ENCODE assay signal across 18 cellular contexts in the genomic region with DNA sequence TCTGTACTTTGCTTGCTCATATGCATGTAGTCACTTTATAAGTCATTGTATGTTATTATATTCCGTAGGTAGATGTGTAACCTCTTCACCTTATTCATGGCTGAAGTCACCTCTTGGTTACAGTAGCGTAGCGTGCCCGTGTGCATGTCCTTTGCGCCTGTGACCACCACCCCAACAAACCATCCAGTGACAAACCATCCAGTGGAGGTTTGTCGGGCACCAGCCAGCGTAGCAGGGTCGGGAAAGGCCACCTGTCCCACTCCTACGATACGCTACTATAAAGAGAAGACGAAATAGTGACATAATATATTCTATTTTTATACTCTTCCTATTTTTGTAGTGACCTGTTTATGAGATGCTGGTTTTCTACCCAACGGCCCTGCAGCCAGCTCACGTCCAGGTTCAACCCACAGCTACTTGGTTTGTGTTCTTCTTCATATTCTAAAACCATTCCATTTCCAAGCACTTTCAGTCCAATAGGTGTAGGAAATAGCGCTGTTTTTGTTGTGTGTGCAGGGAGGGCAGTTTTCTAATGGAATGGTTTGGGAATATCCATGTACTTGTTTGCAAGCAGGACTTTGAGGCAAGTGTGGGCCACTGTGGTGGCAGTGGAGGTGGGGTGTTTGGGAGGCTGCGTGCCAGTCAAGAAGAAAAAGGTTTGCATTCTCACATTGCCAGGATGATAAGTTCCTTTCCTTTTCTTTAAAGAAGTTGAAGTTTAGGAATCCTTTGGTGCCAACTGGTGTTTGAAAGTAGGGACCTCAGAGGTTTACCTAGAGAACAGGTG. TPM values are rescaled to one million over a fixed set of nuclear protein-coding genes. Genes with fewer than 3 reads are reported as not detected.
DNase-seq lines count a peak whose midpoint lies in the region; ATAC-seq, FAIRE-seq and TF ChIP-seq lines count a peak whose summit lies in the region.
"Had no signal": no experiment of that assay in that cellular context is flagged by ENCODE, and none has a peak within 500 bp of the region (broad histone marks: within the 10 kb centered on the region; RNA-seq: fewer than 3 reads in every experiment).

No MANE protein-coding gene starts in this region.

- CTCF ChIA-PET in A549 (lab: Yijun Ruan, JAX), result interaction anchor here (0.5 to 1.8 kb wide), 3 partner anchors 9 to 551 kb away, joined by 3 to 7 read pairs (median 7); no protein-coding TSS in a partner anchor

- TF ChIP-seq RAD21 in A549 (conservative IDR thresholded peaks at IDR 0.05 in 1 of 2, IDR thresholded peaks at IDR 0.05 in 1 of 2), result no peak

- WGBS in A549 (ENCODE audit: missing lambda C conversion rate), result 83% methylated on average over 15 of the region's 15 CpGs

- H3K4me2 ChIP-seq in A549 (peak overlapping the region; percentile 84), osteoblast (ENCODE audit: insufficient read depth, low read length) (no peak overlapping the region)

- peak overlapping the region; percentile 31 to 87; a peak in 2 of 6 replicates for H3K27ac ChIP-seq in A549
- no peak overlapping the region for H3K27ac ChIP-seq in osteoblast (ENCODE audit: low read depth, low read length)

- peak; percentile 7 for FAIRE-seq in A549 (lab: Jason Lieb, UNC)
- FAIRE-seq: HTR-8/SVneo had no signal

- ATAC-seq in A549 (no peak), GM19395 (IDR thresholded peaks at IDR 0.05; ENCODE audit: unreplicated experiment) (no peak), HG02938 (IDR thresholded peaks at IDR 0.05; ENCODE audit: unreplicated experiment) (no peak), omental fat pad (ENCODE audit: low FRiP score) (no peak)

- H3K27me3 Mint-ChIP-seq in HFFc6 (ENCODE audit: insufficient read depth) (peaks cover 86% of the 10 kb centered on the region), chondrocyte (ENCODE audit: low read depth) (no peaks in the 10 kb centered on the region)
- H3K27me3 Mint-ChIP-seq: CD8-positive, alpha-beta memory T cell had no signal

- DNase-seq in A549 (ENCODE audit: low read depth in 1 of 2, low spot score in 1 of 2) (no peak), HFFc6 (no peak), chondrocyte (ENCODE audit: low spot score) (peak; percentile 41), osteoblast (ENCODE audit: insufficient read length, low spot score, missing footprints) (peak; percentile 59), omental fat pad (ENCODE audit: low spot score) (no peak)
- no peak for DNase-seq in activated CD4-positive, alpha-beta T cell treated with anti-CD3 and anti-CD28 coated beads for 1 hour
- DNase-seq: CD8-positive, alpha-beta memory T cell; GF-D8; NCI-H1436 treated with DMSO at 0.1 percent for 48 hours; NCI-H2081 treated with DMSO at 0.1 percent for 48 hours; NCI-H226; NCI-H526 treated with DMSO at 0.1 percent for 48 hours had no signal

- peaks cover 64% of the 10 kb centered on the region for H4K20me1 ChIP-seq in osteoblast (ENCODE audit: insufficient read depth, low read length)

- TF ChIP-seq POLR2A in A549 (IDR thresholded peaks at IDR 0.05; ENCODE audit: low read length), result no peak

- peak overlapping the region; percentile 33 for H3K4me3 Mint-ChIP-seq in HFFc6
- no peak overlapping the region for H3K4me3 Mint-ChIP-seq in chondrocyte (ENCODE audit: unreplicated experiment)
- H3K4me3 Mint-ChIP-seq: CD8-positive, alpha-beta memory T cell had no signal

- H3K27ac Mint-ChIP-seq in HFFc6, result peak overlapping the region; percentile 69
- H3K27ac Mint-ChIP-seq in chondrocyte (ENCODE audit: unreplicated experiment), result no peak overlapping the region

- TF ChIP-seq CTCF in A549 (IDR thresholded peaks at IDR 0.05) (no peak), HFFc6 (IDR thresholded peaks at IDR 0.05) (no peak), chondrocyte (IDR thresholded peaks at IDR 0.05) (no peak), osteoblast (IDR thresholded peaks at IDR 0.05; ENCODE audit: extremely low read depth, low read depth, low read length) (no peak), omental fat pad (IDR thresholded peaks at IDR 0.05) (no peak)

- H3K9me3 Mint-ChIP-seq in HFFc6 (peaks cover 29% of the 10 kb centered on the region), chondrocyte (ENCODE audit: low read depth) (no peaks in the 10 kb centered on the region)
- H3K9me3 Mint-ChIP-seq: CD8-positive, alpha-beta memory T cell had no signal

- peaks cover 40% of the 10 kb centered on the region for H3K36me3 Mint-ChIP-seq in HFFc6 (ENCODE audit: low read depth)
- peaks cover 14% of the 10 kb centered on the region for H3K36me3 Mint-ChIP-seq in chondrocyte (ENCODE audit: low read depth)

- H2AFZ ChIP-seq in osteoblast (ENCODE audit: low read length), result no peak overlapping the region

- peaks cover 76% of the 10 kb centered on the region for H3K36me3 ChIP-seq in osteoblast (ENCODE audit: insufficient read depth, low read length)

- no peak overlapping the region for H3K4me3 ChIP-seq in A549
- H3K4me3 ChIP-seq in osteoblast (ENCODE audit: insufficient read depth, low read length), result no peak overlapping the region

- H3K4me1 ChIP-seq in A549 (peaks cover 84% of the 10 kb centered on the region), osteoblast (ENCODE audit: insufficient read depth, low read length) (no peaks in the 10 kb centered on the region)

- peaks cover 53% of the 10 kb centered on the region for H3K4me1 Mint-ChIP-seq in HFFc6 (ENCODE audit: low read depth)
- H3K4me1 Mint-ChIP-seq in chondrocyte (ENCODE audit: low read depth), result peaks cover 2% of the 10 kb centered on the region
- H3K4me1 Mint-ChIP-seq: CD8-positive, alpha-beta memory T cell had no signal

- no peaks in the 10 kb centered on the region for H3K27me3 ChIP-seq in osteoblast (ENCODE audit: insufficient read depth, low read length)

- POLR2A ChIA-PET in A549 (lab: Yijun Ruan, JAX), result no interaction called here

- H3K9me3 ChIP-seq in A549 (no peaks in the 10 kb centered on the region), osteoblast (ENCODE audit: low read depth, low read length) (no peaks in the 10 kb centered on the region)

- TF ChIP-seq EP300 in A549 (IDR thresholded peaks at IDR 0.05), result no peak

- H3K79me2 ChIP-seq in osteoblast (ENCODE audit: insufficient read depth, low read length), result peaks cover 38% of the 10 kb centered on the region

TF ChIP-seq in A549, 52 proteins besides CTCF, POLR2A, EP300 and RAD21 (continues in another document):
- TF ChIP-seq ZC3H11A (IDR thresholded peaks at IDR 0.05) (no peak), CHD4 (IDR thresholded peaks at IDR 0.05; ENCODE audit: borderline replicate concordance) (no peak), FOSB (CRISPR knock-in tag; IDR thresholded peaks at IDR 0.05) (no peak), JUNB (IDR thresholded peaks at IDR 0.05) (no peak), NR3C1 (IDR thresholded peaks at IDR 0.05) (no peak), RNF2 (IDR thresholded peaks at IDR 0.05; ENCODE audit: borderline replicate concordance, low read depth) (no peak), BHLHE40 (IDR thresholded peaks at IDR 0.05; ENCODE audit: low read depth, low read length) (no peak), EHMT2 (IDR thresholded peaks at IDR 0.05; ENCODE audit: low read depth) (no peak), KDM5A (IDR thresholded peaks at IDR 0.05) (no peak)
- TF ChIP-seq, protein P1, sequence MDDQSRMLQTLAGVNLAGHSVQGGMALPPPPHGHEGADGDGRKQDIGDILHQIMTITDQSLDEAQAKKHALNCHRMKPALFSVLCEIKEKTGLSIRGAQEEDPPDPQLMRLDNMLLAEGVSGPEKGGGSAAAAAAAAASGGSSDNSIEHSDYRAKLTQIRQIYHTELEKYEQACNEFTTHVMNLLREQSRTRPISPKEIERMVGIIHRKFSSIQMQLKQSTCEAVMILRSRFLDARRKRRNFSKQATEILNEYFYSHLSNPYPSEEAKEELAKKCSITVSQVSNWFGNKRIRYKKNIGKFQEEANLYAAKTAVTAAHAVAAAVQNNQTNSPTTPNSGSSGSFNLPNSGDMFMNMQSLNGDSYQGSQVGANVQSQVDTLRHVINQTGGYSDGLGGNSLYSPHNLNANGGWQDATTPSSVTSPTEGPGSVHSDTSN (IDR thresholded peaks at IDR 0.05), result no peak

RNA-seq across cellular contexts. Expression of gene CCND1, which starts 11.1 kb away (rescaled TPM):
- polyA plus RNA-seq in A549 (2011; rRNA removed) (106 and 136 TPM in 2 replicates), A549 (2017; fragmentation: RNase III; extraction: RNeasy Plus Mini Kit Qiagen cat#74134 plus additional on column Dnase treatment) (125 to 157 TPM (median 131 TPM) in 3 replicates)
- polyA plus RNA-seq in A549 (2012; cell fraction: cytosol; rRNA removed), result 219 and 249 TPM in 2 replicates
- polyA plus RNA-seq in A549 (2012; cell fraction: nucleus; rRNA removed), result 343 and 460 TPM in 2 replicates
- 276 and 347 TPM in 2 replicates for polyA minus RNA-seq in A549 (2011; rRNA and poly(A)+ RNA removed)
- 1,000 to 10,000 TPM; 1,259 to 2,084 (median 1,434) TPM for total RNA-seq in HFFc6 (2021; fragmentation: NEBNext Ultra II Directional; extraction: Animal tissue kit (Norgen Biotek cat#: 25700))
- total RNA-seq in chondrocyte (129 to 300 TPM (median 130 TPM) in 3 replicates), osteoblast (187 and 237 TPM in 2 replicates), omental fat pad (100 to 1,000 TPM in 1 of 4 donors, 10 to 100 TPM in 3; 40.3 to 216 (median 58.2) TPM)

RNA-seq across cellular contexts. Expression of gene LTO1, which starts 23.1 kb away (rescaled TPM):
- polyA plus RNA-seq in A549 (2011; rRNA removed) (20.0 and 25.1 TPM in 2 replicates), A549 (2017; fragmentation: RNase III; extraction: RNeasy Plus Mini Kit Qiagen cat#74134 plus additional on column Dnase treatment) (27.0 to 30.3 TPM (median 29.7 TPM) in 3 replicates)
- polyA plus RNA-seq in A549 (2012; cell fraction: cytosol; rRNA removed), result 27.7 TPM in 2 replicates
- 31.5 and 54.7 TPM in 2 replicates for polyA plus RNA-seq in A549 (2012; cell fraction: nucleus; rRNA removed)
- polyA minus RNA-seq in A549 (2011; rRNA and poly(A)+ RNA removed), result 11.0 TPM in 2 replicates
- 10 to 100 TPM; 23.2 to 28.5 (median 25.6) TPM for total RNA-seq in HFFc6 (2021; fragmentation: NEBNext Ultra II Directional; extraction: Animal tissue kit (Norgen Biotek cat#: 25700))
- total RNA-seq in chondrocyte (15.5 to 21.9 TPM (median 16.2 TPM) in 3 replicates), osteoblast (21.8 and 24.6 TPM in 2 replicates), omental fat pad (10 to 100 TPM in 3 of 4 donors, 1 to 10 TPM in 1; 9.9 to 27.3 (median 20.6) TPM)

RNA-seq across cellular contexts. Expression of gene FGF19, which starts 51.8 kb away (rescaled TPM):
- polyA plus RNA-seq in A549 (2011; rRNA removed), result 0.28 and 0.31 TPM in 2 replicates
- polyA plus RNA-seq in A549 (2012; cell fraction: cytosol; rRNA removed), result 0.07 and 0.12 TPM in 2 replicates
- 0.07 and 0.11 TPM in 2 replicates for polyA plus RNA-seq in A549 (2012; cell fraction: nucleus; rRNA removed)
- 0.05 TPM in 1 of 3 replicates, not detected in the others for polyA plus RNA-seq in A549 (2017; fragmentation: RNase III; extraction: RNeasy Plus Mini Kit Qiagen cat#74134 plus additional on column Dnase treatment)
- polyA minus RNA-seq in A549 (2011; rRNA and poly(A)+ RNA removed), result 0.24 TPM in 1 of 2 replicates, not detected in the other
- not detected for total RNA-seq in HFFc6 (2021; fragmentation: NEBNext Ultra II Directional; extraction: Animal tissue kit (Norgen Biotek cat#: 25700))
- total RNA-seq in chondrocyte, result not detected in 3 replicates
- not detected in 2 replicates for total RNA-seq in osteoblast
- not detected for total RNA-seq in omental fat pad
- total RNA-seq: CD8-positive, alpha-beta memory T cell; OCI-LY7 had no signal
- polyA plus RNA-seq: AG04450; BJ; CD8-positive, alpha-beta memory T cell had no signal

Comparison
In these comparisons a context has a peak if more than half of its experiments do, and no peak if none do; other contexts are left out.
1. DNase-seq: peak in chondrocyte (single experiment) and osteoblast (single experiment); none in A549 (0 of 2), HFFc6 (single experiment), activated CD4-positive, alpha-beta T cell treated with anti-CD3 and anti-CD28 coated beads for 1 hour (single experiment) and omental fat pad (single experiment).